In genomic region chr19:5557691-5558090, GRCh38 we compare ENCODE assay signal across 16 cellular contexts. TPM values are rescaled to one million over a fixed set of nuclear protein-coding genes. Genes with fewer than 3 reads are reported as not detected.
"Had no signal": no experiment of that assay in that cellular context is flagged by ENCODE, and none has a peak within 500 bp of the region (broad histone marks: within the 10 kb centered on the region; RNA-seq: fewer than 3 reads in every experiment).

No MANE protein-coding gene starts in this region.

- DNase-seq: activated CD4-positive, alpha-beta T cell treated with anti-CD3 and anti-CD28 coated beads for 1 hour; activated CD4-positive, alpha-beta T cell treated with anti-CD3 and anti-CD28 coated beads, Interleukin-2, amount 50 U/mL, for 48 hours; activated CD8-positive, alpha-beta memory T cell treated with anti-CD3 and anti-CD28 coated beads, Interleukin-2, amount 50 U/mL, for 4 hours; activated naive CD4-positive, alpha-beta T cell treated with anti-CD3 and anti-CD28 coated beads for 36 hours; activated T-cell treated with anti-CD3 and anti-CD28 coated beads, Interleukin-2, amount 50 U/mL, for 72 hours; caudate nucleus; colonic mucosa; naive thymus-derived CD4-positive, alpha-beta T cell; stimulated activated CD4-positive, alpha-beta T cell treated with anti-CD3 and anti-CD28 coated beads, Interleukin-2, amount 100 ng/mL, for 48 hours; stimulated activated naive CD8-positive, alpha-beta T cell treated with anti-CD3 and anti-CD28 coated beads, Interleukin-15, Interleukin-2, amounts not matched to agents 100 U/mL and 50 U/mL, for 24 hours; T-helper 2 cell; testis had no signal

- H3K36me3 ChIP-seq: colonic mucosa had no signal

- H3K4me3 Mint-ChIP-seq: activated naive CD4-positive, alpha-beta T cell treated with anti-CD3 and anti-CD28 coated beads for 36 hours; activated T-cell treated with anti-CD3 and anti-CD28 coated beads, Interleukin-2, amount 50 U/mL, for 72 hours; naive thymus-derived CD4-positive, alpha-beta T cell had no signal

- H2AFZ ChIP-seq: hepatocyte had no signal

- H3K9me3 ChIP-seq: colonic mucosa, testis had no signal

- H3K27me3 ChIP-seq: colonic mucosa, hepatocyte, testis had no signal

- H3K27ac ChIP-seq: colonic mucosa, hepatocyte, testis had no signal

- ATAC-seq: activated T-cell treated with anti-CD3 and anti-CD28 coated beads, Interleukin-2, amount 50 U/mL, for 72 hours; naive thymus-derived CD4-positive, alpha-beta T cell; sciatic nerve; stimulated activated naive CD8-positive, alpha-beta T cell treated with anti-CD3 and anti-CD28 coated beads, Interleukin-15, Interleukin-2, amounts not matched to agents 100 U/mL and 50 U/mL, for 24 hours had no signal

- H3K27ac Mint-ChIP-seq: activated naive CD4-positive, alpha-beta T cell treated with anti-CD3 and anti-CD28 coated beads for 36 hours; activated T-cell treated with anti-CD3 and anti-CD28 coated beads, Interleukin-2, amount 50 U/mL, for 72 hours; naive thymus-derived CD4-positive, alpha-beta T cell had no signal

- H3K4me2 ChIP-seq: hepatocyte had no signal

- H3K4me3 ChIP-seq: colonic mucosa, hepatocyte, lung, testis had no signal

- H3K4me1 ChIP-seq: colonic mucosa, testis had no signal

- H3K79me2 ChIP-seq: hepatocyte had no signal

RNA-seq across cellular contexts. Expression of gene TINCR, which starts 10.1 kb away (rescaled TPM):
- total RNA-seq: pulmonary artery endothelial cell had no signal
- polyA plus RNA-seq: naive thymus-derived CD4-positive, alpha-beta T cell had no signal
